In the genomic region with DNA sequence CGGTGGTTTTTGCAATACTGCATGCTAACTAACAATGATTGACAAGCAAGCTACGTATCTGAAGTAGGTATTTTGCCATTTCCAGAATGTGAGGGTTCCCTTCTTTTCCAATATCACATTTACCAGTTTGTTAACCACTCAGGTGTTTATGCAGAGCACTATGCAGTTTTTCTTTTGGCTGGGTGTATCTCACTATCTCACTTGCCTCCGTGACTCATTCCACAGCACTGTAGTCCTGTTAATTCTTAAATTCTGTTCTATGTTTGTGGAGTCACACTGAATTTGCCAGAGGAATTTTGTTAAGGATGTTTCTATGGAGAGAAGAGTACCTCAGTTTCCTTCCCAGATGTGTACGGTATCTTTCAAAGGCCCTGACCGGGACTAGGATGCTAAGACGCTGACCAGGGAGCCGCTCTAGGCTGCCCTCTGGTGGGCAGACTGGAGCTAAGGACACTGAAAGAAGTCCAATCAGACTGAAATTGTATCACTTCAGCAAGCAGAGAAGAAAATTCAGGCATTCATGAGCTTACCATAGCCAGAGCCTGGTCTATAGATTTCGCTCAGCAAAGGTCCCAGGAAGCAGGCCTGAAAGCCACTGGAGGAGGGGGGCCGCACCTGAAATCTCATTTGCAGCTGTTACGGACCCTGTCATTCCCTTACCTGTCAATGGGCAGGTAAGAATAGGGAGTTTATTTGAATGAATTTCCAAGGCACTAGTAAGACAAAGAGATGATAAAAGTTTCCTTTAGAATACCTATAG, we compare ENCODE assay signal across 8 cellular contexts.
DNase-seq lines count a peak whose midpoint lies in the region; ATAC-seq, FAIRE-seq and TF ChIP-seq lines count a peak whose summit lies in the region.

No MANE protein-coding gene starts in this region.

- TF ChIP-seq POLR2A in H1 (IDR thresholded peaks at IDR 0.05; ENCODE audit: control extremely low read depth in 1 of 2, low read depth in 2 of 2, low read length in 2 of 2) (no peak), upper lobe of left lung (IDR thresholded peaks at IDR 0.05) (no peak)

- peak; percentile 74 for FAIRE-seq in H1 (lab: Jason Lieb, UNC)

- no peak overlapping the region for H4K91ac ChIP-seq in H1 (replicated peaks; ENCODE audit: insufficient read length, low read length)

- no peaks in the 10 kb centered on the region for H3K79me1 ChIP-seq in H1 (ENCODE audit: low read depth, low read length)

- H3K14ac ChIP-seq in H1 (ENCODE audit: insufficient read length): no peak overlapping the region

- TF ChIP-seq EP300 in H1 (IDR thresholded peaks at IDR 0.05; ENCODE audit: borderline replicate concordance in 1 of 2, low read depth in 2 of 2, low read length in 2 of 2): no peak
- no peak for TF ChIP-seq EP300 in upper lobe of left lung (IDR thresholded peaks at IDR 0.05)

- CTCF ChIA-PET in H1 (lab: Charles Lee; ENCODE audit: partially characterized antibody): interaction anchor here (0.5 to 2.0 kb wide), 38 partner anchors 8 to 716 kb away, joined by 3 to 14 read pairs (median 4); no protein-coding TSS in a partner anchor

- no peak overlapping the region for H2BK5ac ChIP-seq in H1 (ENCODE audit: low read depth, low read length)

- no peak overlapping the region for H3K23ac ChIP-seq in H1 (ENCODE audit: insufficient read length)

- H3K4me1 ChIP-seq in H1 (replicated peaks in 1 of 4; ENCODE audit: control insufficient read depth in 3 of 4, insufficient read depth in 4 of 4, low read length in 3 of 4) (no peaks in the 10 kb centered on the region), upper lobe of left lung (no peaks in the 10 kb centered on the region)

- no peaks in the 10 kb centered on the region for H4K20me1 ChIP-seq in H1 (replicated peaks in 1 of 2; ENCODE audit: control insufficient read depth in 1 of 2, insufficient read depth in 2 of 2, low read length in 2 of 2)

- H2BK15ac ChIP-seq in H1 (ENCODE audit: low read length): no peak overlapping the region

- H3K56ac ChIP-seq in H1 (replicated peaks; ENCODE audit: insufficient read length, low read depth, low read length): no peak overlapping the region

- TF ChIP-seq RAD21 in H1 (IDR thresholded peaks at IDR 0.05 in 1 of 2, conservative IDR thresholded peaks at IDR 0.05 in 1 of 2; ENCODE audit: low read depth in 2 of 2, low read length in 2 of 2): peak; percentile 80 to 83

- H2BK12ac ChIP-seq in H1 (ENCODE audit: low read depth, low read length): no peak overlapping the region

- no peaks in the 10 kb centered on the region for H3K9me3 ChIP-seq in H1 (ENCODE audit: insufficient read depth in 2 of 2, low read depth in 1 of 2, low read length in 1 of 2)
- no peaks in the 10 kb centered on the region for H3K9me3 ChIP-seq in upper lobe of left lung

- H2BK20ac ChIP-seq in H1 (ENCODE audit: low read length): no peak overlapping the region

- H3K23me2 ChIP-seq in H1 (ENCODE audit: low read depth, low read length): no peaks in the 10 kb centered on the region

- peak in 2 of 3 experiments; percentile 2 to 3 for DNase-seq in activated CD8-positive, alpha-beta memory T cell treated with anti-CD3 and anti-CD28 coated beads for 48 hours (ENCODE audit: low read depth in 2 of 3, low spot score in 2 of 3)
- DNase-seq in activated CD8-positive, alpha-beta memory T cell treated with anti-CD3 and anti-CD28 coated beads, Interleukin-2, amount 50 U/mL, for 4 hours: no peak
- DNase-seq in HK-2 (ENCODE audit: unreplicated experiment) (peak; percentile 49), H1 (ENCODE audit: low read depth in 1 of 2, low spot score in 2 of 2) (peak in 1 of 2 experiments; percentile 81), medulla oblongata (ENCODE audit: extremely low spot score) (peak; percentile 85), upper lobe of left lung (peak in 1 of 2 donors; percentile 33)

- H3K79me2 ChIP-seq in H1 (ENCODE audit: control insufficient read depth in 1 of 2, insufficient read depth in 2 of 2, low read length in 2 of 2): no peaks in the 10 kb centered on the region

- no peak overlapping the region for H3K4ac ChIP-seq in H1 (replicated peaks; ENCODE audit: insufficient read length, low read depth, low read length)

- WGBS in H1 (ENCODE audit: extremely low coverage in 1 of 2, insufficient coverage in 1 of 2, insufficient read length in 1 of 2, insufficient replicate concordance in 2 of 2, low coverage in 1 of 2, low lambda C conversion rate in 2 of 2, missing lambda C conversion rate in 1 of 2), 2 experiments: 65% methylated on average over 10 of the region's 10 CpGs; no CpG with 5 or more reads in 1 of the 2 experiments
- 43 to 68% methylated on average over 7 to 10 of the region's 10 CpGs for WGBS in upper lobe of left lung, 2 donors

- TF ChIP-seq CTCF in H1 (IDR thresholded peaks at IDR 0.05; ENCODE audit: control extremely low read depth in 1 of 3, insufficient read depth in 1 of 3, low read depth in 1 of 3, low read length in 3 of 3): peak; percentile 67 to 84 (median 74)
- peak in 4 of 6 experiments; percentile 21 to 40 (median 31) for TF ChIP-seq CTCF in upper lobe of left lung (IDR thresholded peaks at IDR 0.05)

- H3K4me3 ChIP-seq in H1 (ENCODE audit: extremely low read depth in 1 of 4, insufficient read depth in 2 of 4, low read depth in 3 of 4, low read length in 4 of 4): no peak overlapping the region
- H3K4me3 ChIP-seq in upper lobe of left lung: no peak overlapping the region

- H3K36me3 ChIP-seq in H1 (ENCODE audit: control insufficient read depth in 2 of 4, insufficient read depth in 4 of 4, low read length in 3 of 4) (no peaks in the 10 kb centered on the region), upper lobe of left lung (no peaks in the 10 kb centered on the region)

- no peak overlapping the region for H4K5ac ChIP-seq in H1 (ENCODE audit: insufficient read length, low read depth, low read length)

- no peak overlapping the region for H3K4me2 ChIP-seq in H1 (ENCODE audit: insufficient read depth in 1 of 2, low read depth in 2 of 2, low read length in 2 of 2)

- H2BK120ac ChIP-seq in H1 (replicated peaks; ENCODE audit: low read depth, low read length): no peak overlapping the region

- H2AK5ac ChIP-seq in H1 (ENCODE audit: low read depth, low read length): no peak overlapping the region

- ATAC-seq in GM21529 (IDR thresholded peaks at IDR 0.05; ENCODE audit: unreplicated experiment): peak; percentile 98
- ATAC-seq in SK-N-SH treated with all-trans-retinoic acid at 6 μM for 48 hours: peak; percentile 97
- peak; percentile 67 to 68 for ATAC-seq in upper lobe of left lung (ENCODE audit: low FRiP score in 2 of 2)

- H2AFZ ChIP-seq in H1 (ENCODE audit: low read length): no peak overlapping the region; the same call in 1 of the 2 replicates

- POLR2A ChIA-PET in H1 (lab: Charles Lee; ENCODE audit: partially characterized antibody): no interaction called here

- H3K27ac ChIP-seq in H1 (ENCODE audit: low read depth, low read length): no peak overlapping the region
- H3K27ac ChIP-seq in upper lobe of left lung: no peak overlapping the region

- H3K27me3 ChIP-seq in H1 (replicated peaks in 1 of 4; ENCODE audit: control insufficient read depth in 3 of 4, extremely low read depth in 1 of 4, insufficient read depth in 3 of 4, low read length in 3 of 4) (no peaks in the 10 kb centered on the region), upper lobe of left lung (no peaks in the 10 kb centered on the region)

- H4K8ac ChIP-seq in H1 (ENCODE audit: extremely low read depth, insufficient read depth, low read length): no peak overlapping the region

- H3K18ac ChIP-seq in H1 (ENCODE audit: extremely low read depth, low read length): no peak overlapping the region

- no peak overlapping the region for H3K9ac ChIP-seq in H1 (replicated peaks in 1 of 4; ENCODE audit: extremely low read depth in 1 of 4, low read depth in 3 of 4, low read length in 3 of 4)

TF ChIP-seq in SK-N-SH treated with all-trans-retinoic acid at 6 μM for 48 hours, 23 proteins besides CTCF, POLR2A, EP300 and RAD21 (continues in another document):
- TF ChIP-seq, protein P1, sequence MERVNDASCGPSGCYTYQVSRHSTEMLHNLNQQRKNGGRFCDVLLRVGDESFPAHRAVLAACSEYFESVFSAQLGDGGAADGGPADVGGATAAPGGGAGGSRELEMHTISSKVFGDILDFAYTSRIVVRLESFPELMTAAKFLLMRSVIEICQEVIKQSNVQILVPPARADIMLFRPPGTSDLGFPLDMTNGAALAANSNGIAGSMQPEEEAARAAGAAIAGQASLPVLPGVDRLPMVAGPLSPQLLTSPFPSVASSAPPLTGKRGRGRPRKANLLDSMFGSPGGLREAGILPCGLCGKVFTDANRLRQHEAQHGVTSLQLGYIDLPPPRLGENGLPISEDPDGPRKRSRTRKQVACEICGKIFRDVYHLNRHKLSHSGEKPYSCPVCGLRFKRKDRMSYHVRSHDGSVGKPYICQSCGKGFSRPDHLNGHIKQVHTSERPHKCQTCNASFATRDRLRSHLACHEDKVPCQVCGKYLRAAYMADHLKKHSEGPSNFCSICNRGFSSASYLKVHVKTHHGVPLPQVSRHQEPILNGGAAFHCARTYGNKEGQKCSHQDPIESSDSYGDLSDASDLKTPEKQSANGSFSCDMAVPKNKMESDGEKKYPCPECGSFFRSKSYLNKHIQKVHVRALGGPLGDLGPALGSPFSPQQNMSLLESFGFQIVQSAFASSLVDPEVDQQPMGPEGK (CRISPR knock-in tag; IDR thresholded peaks at IDR 0.05; ENCODE audit: borderline replicate concordance): no peak
- TF ChIP-seq BACH2 (CRISPR knock-in tag; IDR thresholded peaks at IDR 0.05; ENCODE audit: borderline replicate concordance): no peak
- no peak for TF ChIP-seq ZC3H10 (CRISPR knock-in tag; IDR thresholded peaks at IDR 0.05)

TF ChIP-seq in H1, 55 proteins besides CTCF, POLR2A, EP300 and RAD21 (continues in another document):
- TF ChIP-seq MAFK (IDR thresholded peaks at IDR 0.05; ENCODE audit: low read depth, low read length): no peak
